Comparison of ENCODE assay signal across 13 cellular contexts in genomic region chr7:108283252-108283651, GRCh38.
DNase-seq lines count a peak whose midpoint lies in the region; ATAC-seq and TF ChIP-seq lines count a peak whose summit lies in the region.
"Had no signal": no experiment of that assay in that cellular context is flagged by ENCODE, and none has a peak within 500 bp of the region (broad histone marks: within the 10 kb centered on the region; RNA-seq: fewer than 3 reads in every experiment).

No MANE protein-coding gene starts in this region.

- H3K4me3 Mint-ChIP-seq in brain: no peak overlapping the region
- no peak overlapping the region for H3K4me3 Mint-ChIP-seq in T-helper 2 cell treated with Interferon-gamma antibody and Interleukin-4, amounts not matched to agents 5 μg/mL and 100 μg/mL, for 36 hours
- H3K4me3 Mint-ChIP-seq: CD4-positive, alpha-beta memory T cell; H9 had no signal

- H3K36me3 Mint-ChIP-seq in brain: peaks cover 23% of the 10 kb centered on the region
- no peaks in the 10 kb centered on the region for H3K36me3 Mint-ChIP-seq in T-helper 2 cell treated with Interferon-gamma antibody and Interleukin-4, amounts not matched to agents 5 μg/mL and 100 μg/mL, for 36 hours (ENCODE audit: low read depth)
- H3K36me3 Mint-ChIP-seq: CD4-positive, alpha-beta memory T cell had no signal

- H3K27ac Mint-ChIP-seq in brain: peak overlapping the region in 3 of 5 experiments; percentile 3 to 33 (median 11)
- no peak overlapping the region for H3K27ac Mint-ChIP-seq in T-helper 2 cell treated with Interferon-gamma antibody and Interleukin-4, amounts not matched to agents 5 μg/mL and 100 μg/mL, for 36 hours
- H3K27ac Mint-ChIP-seq: CD4-positive, alpha-beta memory T cell had no signal

- H3K4me1 Mint-ChIP-seq in brain: peaks cover 37% of the 10 kb centered on the region
- H3K4me1 Mint-ChIP-seq in T-helper 2 cell treated with Interferon-gamma antibody and Interleukin-4, amounts not matched to agents 5 μg/mL and 100 μg/mL, for 36 hours (ENCODE audit: low read depth): peaks cover 7% of the 10 kb centered on the region
- H3K4me1 Mint-ChIP-seq: CD4-positive, alpha-beta memory T cell had no signal

- no peaks in the 10 kb centered on the region for H3K9me3 ChIP-seq in HEK293 (ENCODE audit: control insufficient read depth, insufficient read depth, low read depth, low read length)

- H3K27me3 Mint-ChIP-seq in brain: peaks cover 5% of the 10 kb centered on the region
- peaks cover 9% of the 10 kb centered on the region for H3K27me3 Mint-ChIP-seq in T-helper 2 cell treated with Interferon-gamma antibody and Interleukin-4, amounts not matched to agents 5 μg/mL and 100 μg/mL, for 36 hours (ENCODE audit: low read depth)

- no peak for TF ChIP-seq CTCF in HEK293 (tag by site-specific recombination; IDR thresholded peaks at IDR 0.05)
- TF ChIP-seq CTCF in brain (conservative IDR thresholded peaks at IDR 0.05): no peak

- DNase-seq in NCI-H446 treated with DMSO at 0.1 percent for 48 hours (lab: John Stamatoyannopoulos, UW) (peak; percentile 47), NCI-H446 (lab: John Stamatoyannopoulos, UW) (no peak), kidney tubule cell (ENCODE audit: low spot score) (peak; percentile 21)
- no peak for DNase-seq in T-helper 2 cell treated with Interferon-gamma antibody and Interleukin-4, amounts not matched to agents 5 μg/mL and 100 μg/mL, for 36 hours (ENCODE audit: low spot score)
- DNase-seq: CD4-positive, alpha-beta memory T cell; GM23248; H9 had no signal

- H3K9me3 Mint-ChIP-seq in brain: peaks cover 0 to 15% (median 8%) of the 10 kb centered on the region in 5 experiments
- no peaks in the 10 kb centered on the region for H3K9me3 Mint-ChIP-seq in T-helper 2 cell treated with Interferon-gamma antibody and Interleukin-4, amounts not matched to agents 5 μg/mL and 100 μg/mL, for 36 hours
- H3K9me3 Mint-ChIP-seq: H9 had no signal

- no peak overlapping the region for H3K27ac ChIP-seq in HEK293 (ENCODE audit: extremely low read depth, low read depth, low read length)
- H3K27ac ChIP-seq: C4-2B, GM23248 had no signal

- peaks cover 5% of the 10 kb centered on the region; the same call in 1 of the 2 replicates for H3K4me1 ChIP-seq in HEK293 (ENCODE audit: control insufficient read depth, insufficient read depth, low read length)

- no peak for ATAC-seq in HG03565 (IDR thresholded peaks at IDR 0.05; ENCODE audit: unreplicated experiment)
- ATAC-seq: GM12878, HepG2 had no signal

- CTCF ChIA-PET in HEK293 (lab: Yijun Ruan, JAX): interaction anchor here (0.6 kb wide), 1 partner anchor 214 kb away, joined by 3 read pairs; no protein-coding TSS in a partner anchor

- POLR2A ChIA-PET in HEK293 (lab: Yijun Ruan, JAX): no interaction called here

- H3K36me3 ChIP-seq in HEK293 (ENCODE audit: control insufficient read depth in 2 of 2, insufficient read depth in 1 of 2, low read length in 2 of 2): no peaks in the 10 kb centered on the region

- H3K4me3 ChIP-seq in HEK293 (ENCODE audit: low read depth, low read length): no peak overlapping the region
- H3K4me3 ChIP-seq: GM12878, GM23248 had no signal

TF ChIP-seq in HEK293, 187 proteins besides CTCF, POLR2A, EP300 and RAD21:
- TF ChIP-seq GLI2 (tag by site-specific recombination; IDR thresholded peaks at IDR 0.05; ENCODE audit: borderline replicate concordance, low read depth) (no peak), ZNF175 (tag by site-specific recombination; IDR thresholded peaks at IDR 0.05) (no peak), ZNF560 (tag by site-specific recombination; IDR thresholded peaks at IDR 0.05; ENCODE audit: borderline replicate concordance) (no peak), PRDM1 (tag by site-specific recombination; IDR thresholded peaks at IDR 0.05) (peak; percentile 27; the same call in 1 of the 2 replicates), ZNF133 (tag by site-specific recombination; IDR thresholded peaks at IDR 0.05) (no peak), ZNF416 (tag by site-specific recombination; IDR thresholded peaks at IDR 0.05) (no peak), ZNF707 (tag by site-specific recombination; IDR thresholded peaks at IDR 0.05) (no peak), ZFP3 (tag by site-specific recombination; IDR thresholded peaks at IDR 0.05; ENCODE audit: low read depth) (no peak), ZBTB1 (tag by site-specific recombination; IDR thresholded peaks at IDR 0.05) (no peak)
TF ChIP-seq in HEK293: peak in this region for 1.

Comparison
In these comparisons a context has a peak if more than half of its experiments do, and no peak if none do; other contexts are left out.
1. DNase-seq: peak in NCI-H446 treated with DMSO at 0.1 percent for 48 hours (single experiment) and kidney tubule cell (single experiment); none in NCI-H446 (0 of 2) and T-helper 2 cell treated with Interferon-gamma antibody and Interleukin-4, amounts not matched to agents 5 μg/mL and 100 μg/mL, for 36 hours (single experiment).